ENCODE assay signal across 1 cellular context in the genomic region with DNA sequence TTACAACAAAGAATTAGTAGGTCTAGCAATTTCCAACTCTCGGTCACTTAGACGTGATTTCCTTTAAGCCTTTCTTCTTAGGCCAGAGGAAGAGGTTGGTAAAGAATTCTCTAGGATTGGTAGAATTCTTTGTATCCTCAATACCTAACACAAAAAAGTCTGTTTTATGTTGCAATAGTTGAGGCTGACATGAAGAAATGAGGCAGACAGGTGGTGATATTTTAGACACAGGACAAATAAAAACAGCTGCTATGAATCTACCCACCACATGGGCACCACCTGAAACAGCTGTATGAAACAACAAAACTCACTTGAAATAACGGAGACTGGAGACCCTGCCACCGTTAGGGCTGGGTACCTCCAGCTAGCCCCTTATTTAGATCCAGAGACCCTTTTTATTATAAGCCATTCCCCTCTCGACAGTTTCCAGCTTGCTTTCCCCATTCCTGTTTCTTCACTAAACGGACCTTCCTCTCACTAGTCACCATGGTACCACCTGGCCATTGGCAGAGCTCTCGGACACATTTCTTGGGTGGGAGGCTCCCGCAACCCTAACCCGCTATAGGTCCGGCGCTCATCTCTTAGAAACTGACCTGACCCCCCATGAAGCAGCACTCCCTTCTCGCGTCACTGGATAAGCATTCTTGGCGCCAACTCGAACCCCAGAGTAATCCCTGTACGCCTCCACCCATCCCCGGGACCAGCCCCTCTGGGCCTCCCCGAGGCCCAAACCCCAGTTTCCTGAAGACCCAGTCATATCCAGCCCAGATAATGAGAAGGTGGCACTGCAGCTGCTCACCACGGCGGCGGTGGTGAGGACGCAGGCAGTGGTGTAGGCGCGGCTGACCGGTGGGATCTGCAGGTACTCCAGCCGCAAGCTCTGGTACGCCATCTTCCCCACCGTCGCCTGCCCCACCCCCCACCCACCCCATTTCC.
TF ChIP-seq lines count a peak whose summit lies in the region.

Gene DERL2, minus strand, starts transcription at position 909 of the 936 bp plus-strand sequence. Its CDS starts 17 bp downstream, at position 892.

TF ChIP-seq in K562, 482 proteins besides CTCF, POLR2A, EP300 and RAD21 (continued from another document):
- TF ChIP-seq, protein P1, sequence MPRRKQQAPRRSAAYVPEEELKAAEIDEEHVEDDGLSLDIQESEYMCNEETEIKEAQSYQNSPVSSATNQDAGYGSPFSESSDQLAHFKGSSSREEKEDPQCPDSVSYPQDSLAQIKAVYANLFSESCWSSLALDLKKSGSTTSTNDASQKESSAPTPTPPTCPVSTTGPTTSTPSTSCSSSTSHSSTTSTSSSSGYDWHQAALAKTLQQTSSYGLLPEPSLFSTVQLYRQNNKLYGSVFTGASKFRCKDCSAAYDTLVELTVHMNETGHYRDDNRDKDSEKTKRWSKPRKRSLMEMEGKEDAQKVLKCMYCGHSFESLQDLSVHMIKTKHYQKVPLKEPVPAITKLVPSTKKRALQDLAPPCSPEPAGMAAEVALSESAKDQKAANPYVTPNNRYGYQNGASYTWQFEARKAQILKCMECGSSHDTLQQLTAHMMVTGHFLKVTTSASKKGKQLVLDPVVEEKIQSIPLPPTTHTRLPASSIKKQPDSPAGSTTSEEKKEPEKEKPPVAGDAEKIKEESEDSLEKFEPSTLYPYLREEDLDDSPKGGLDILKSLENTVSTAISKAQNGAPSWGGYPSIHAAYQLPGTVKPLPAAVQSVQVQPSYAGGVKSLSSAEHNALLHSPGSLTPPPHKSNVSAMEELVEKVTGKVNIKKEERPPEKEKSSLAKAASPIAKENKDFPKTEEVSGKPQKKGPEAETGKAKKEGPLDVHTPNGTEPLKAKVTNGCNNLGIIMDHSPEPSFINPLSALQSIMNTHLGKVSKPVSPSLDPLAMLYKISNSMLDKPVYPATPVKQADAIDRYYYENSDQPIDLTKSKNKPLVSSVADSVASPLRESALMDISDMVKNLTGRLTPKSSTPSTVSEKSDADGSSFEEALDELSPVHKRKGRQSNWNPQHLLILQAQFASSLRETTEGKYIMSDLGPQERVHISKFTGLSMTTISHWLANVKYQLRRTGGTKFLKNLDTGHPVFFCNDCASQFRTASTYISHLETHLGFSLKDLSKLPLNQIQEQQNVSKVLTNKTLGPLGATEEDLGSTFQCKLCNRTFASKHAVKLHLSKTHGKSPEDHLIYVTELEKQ (CRISPR knock-in tag; IDR thresholded peaks at IDR 0.05) = no peak
- TF ChIP-seq MITF (IDR thresholded peaks at IDR 0.05) (no peak), GABPA (tag; conservative IDR thresholded peaks at IDR 0.05; ENCODE audit: low read depth) (no peak), CXXC5 (CRISPR knock-in tag; IDR thresholded peaks at IDR 0.05) (no peak), SIX5 (IDR thresholded peaks at IDR 0.05; ENCODE audit: borderline replicate concordance in 1 of 2, insufficient read depth in 1 of 2, low read depth in 1 of 2, low read length in 2 of 2) (no peak)
